In genomic region chr1:171741872-171742576, GRCh38 we compare ENCODE assay signal across 8 cellular contexts. TPM values are rescaled to one million over a fixed set of nuclear protein-coding genes. Genes with fewer than 3 reads are reported as not detected.
A peak's percentile ranks its signal among the peaks of the same experiment; 100 is the strongest.
DNase-seq lines count a peak whose midpoint lies in the region; ATAC-seq and TF ChIP-seq lines count a peak whose summit lies in the region.

Gene VAMP4, minus strand, starts transcription at chr1:171742065. Its CDS starts 3,651 bp downstream, at chr1:171738414.

- H4K20me1 ChIP-seq in osteoblast (ENCODE audit: insufficient read depth, low read length), result no peaks in the 10 kb centered on the region

- H3K4me2 ChIP-seq in osteoblast (ENCODE audit: insufficient read depth, low read length), result peak within 1 kb of the TSS; percentile 83

- peak; percentile 95 for ATAC-seq in HG02571 (IDR thresholded peaks at IDR 0.05; ENCODE audit: unreplicated experiment)

- H3K27me3 ChIP-seq in osteoblast (ENCODE audit: insufficient read depth, low read length), result no peaks in the 10 kb centered on the region

- no peaks in the 10 kb centered on the region for H3K9me3 Mint-ChIP-seq in activated naive CD8-positive, alpha-beta T cell (ENCODE audit: low read depth)

- H3K27ac ChIP-seq in osteoblast (ENCODE audit: low read depth, low read length) (peak within 1 kb of the TSS; percentile 93), temporal lobe (ENCODE audit: low read depth, low read length) (peak within 1 kb of the TSS; percentile 88)

- TF ChIP-seq POLR2A in GM10847 (IDR thresholded peaks at IDR 0.05; ENCODE audit: extremely low read depth, insufficient read length) (peak; percentile 61), NB4 (IDR thresholded peaks at IDR 0.05; ENCODE audit: extremely low read depth, insufficient read length) (peak; percentile 85)

- H3K36me3 ChIP-seq in osteoblast (ENCODE audit: insufficient read depth, low read length), result peaks cover 14% of the 10 kb centered on the region

- peaks cover 38% of the 10 kb centered on the region for H3K79me2 ChIP-seq in osteoblast (ENCODE audit: insufficient read depth, low read length)

- peak within 1 kb of the TSS; percentile 98 for H2AFZ ChIP-seq in osteoblast (ENCODE audit: low read length)

- no peaks in the 10 kb centered on the region for H3K27me3 Mint-ChIP-seq in activated naive CD8-positive, alpha-beta T cell

- peak within 1 kb of the TSS; percentile 99 for H3K27ac Mint-ChIP-seq in activated naive CD8-positive, alpha-beta T cell

- peak within 1 kb of the TSS; percentile 99 for H3K4me3 Mint-ChIP-seq in activated naive CD8-positive, alpha-beta T cell

- no peaks in the 10 kb centered on the region for H3K9me3 ChIP-seq in osteoblast (ENCODE audit: low read depth, low read length)

- H3K4me1 ChIP-seq in osteoblast (ENCODE audit: insufficient read depth, low read length), result peaks cover 33% of the 10 kb centered on the region

- peak; percentile 88 for DNase-seq in NB4 (ENCODE audit: low read depth)
- DNase-seq in SKM-1 treated with dmso at 0.1 percent for 144 hours (lab: John Stamatoyannopoulos, UW; ENCODE audit: unreplicated experiment), result peak; percentile 90
- DNase-seq in glomerular visceral epithelial cell (ENCODE audit: extremely low spot score), result peak; percentile 81
- peak; percentile 88 for DNase-seq in osteoblast (ENCODE audit: insufficient read length, low spot score, missing footprints)

- peaks cover 59% of the 10 kb centered on the region for H3K4me1 Mint-ChIP-seq in activated naive CD8-positive, alpha-beta T cell (ENCODE audit: low read depth)

- no peak for TF ChIP-seq CTCF in NB4 (IDR thresholded peaks at IDR 0.05; ENCODE audit: low read depth, low read length)
- no peak for TF ChIP-seq CTCF in osteoblast (IDR thresholded peaks at IDR 0.05; ENCODE audit: extremely low read depth, low read depth, low read length)

- H3K4me3 ChIP-seq in NB4 (ENCODE audit: low read depth, low read length) (peak within 1 kb of the TSS; percentile 90), osteoblast (ENCODE audit: insufficient read depth, low read length) (peak within 1 kb of the TSS; percentile 97)

- peaks cover 7% of the 10 kb centered on the region for H3K36me3 Mint-ChIP-seq in activated naive CD8-positive, alpha-beta T cell

RNA-seq across cellular contexts. Expression of gene VAMP4, which starts in this region (rescaled TPM):
- total RNA-seq in osteoblast (7.6 and 8.5 TPM in 2 replicates), temporal lobe (25.3 TPM)

Comparison
In these comparisons a context has a peak if more than half of its experiments do, and no peak if none do; other contexts are left out.
1. Peak in every context shown above with its lines: DNase-seq, ATAC-seq, H3K4me3 ChIP-seq and H3K27ac ChIP-seq.